1 cellular context compared by ENCODE assay signal in genomic region chr19:11380653-11381534, GRCh38.
TF ChIP-seq lines count a peak whose summit lies in the region.

No MANE protein-coding gene starts in this region.

TF ChIP-seq in HepG2, 621 proteins besides CTCF, POLR2A, EP300 and RAD21 (continued from another document and continues in another):
- TF ChIP-seq KIAA2018 (CRISPR knock-in tag; IDR thresholded peaks at IDR 0.05; ENCODE audit: borderline replicate concordance) (no peak), RFXAP (CRISPR knock-in tag; IDR thresholded peaks at IDR 0.05; ENCODE audit: borderline replicate concordance) (no peak), SIN3B (IDR thresholded peaks at IDR 0.05; ENCODE audit: low read length) (peak; percentile 88), MIER3 (CRISPR knock-in tag; IDR thresholded peaks at IDR 0.05; ENCODE audit: borderline replicate concordance) (0 out of 2 replicates have a peak, but pooled peaks have one; percentile 33), NFATC3 (CRISPR knock-in tag; IDR thresholded peaks at IDR 0.05) (no peak), SETDB1 (CRISPR knock-in tag; IDR thresholded peaks at IDR 0.05; ENCODE audit: borderline replicate concordance) (no peak), ZNF280B (CRISPR knock-in tag; IDR thresholded peaks at IDR 0.05; ENCODE audit: borderline replicate concordance) (peak; percentile 80; the same call in 1 of the 2 replicates), CSRNP1 (CRISPR knock-in tag; IDR thresholded peaks at IDR 0.05) (peak; percentile 81), ZBTB10 (CRISPR knock-in tag; IDR thresholded peaks at IDR 0.05; ENCODE audit: borderline replicate concordance) (no peak), ZBTB7A (CRISPR knock-in tag; IDR thresholded peaks at IDR 0.05) (peak; percentile 77; the same call in 1 of the 2 replicates), KDM5A (IDR thresholded peaks at IDR 0.05; ENCODE audit: borderline replicate concordance, low read length) (no peak; the same call in 1 of the 2 replicates), ZFP1 (CRISPR knock-in tag; IDR thresholded peaks at IDR 0.05) (0 out of 2 replicates have a peak, but pooled peaks have one; percentile 65), ZNF275 (CRISPR knock-in tag; IDR thresholded peaks at IDR 0.05; ENCODE audit: borderline replicate concordance) (no peak), NFE2L2 (IDR thresholded peaks at IDR 0.05; ENCODE audit: low read length) (no peak), SRY (CRISPR knock-in tag; IDR thresholded peaks at IDR 0.05) (peak; percentile 91; the same call in 1 of the 2 replicates), ZNF629 (CRISPR knock-in tag; conservative IDR thresholded peaks at IDR 0.05) (peak; percentile 32; the same call in 1 of the 2 replicates), SAP130 (CRISPR knock-in tag; IDR thresholded peaks at IDR 0.05; ENCODE audit: low read depth) (peak; percentile 90), ZZZ3 (CRISPR knock-in tag; IDR thresholded peaks at IDR 0.05; ENCODE audit: borderline replicate concordance) (no peak), HOXA5 (CRISPR knock-in tag; IDR thresholded peaks at IDR 0.05) (peak; percentile 43; the same call in 1 of the 2 replicates), MLX (CRISPR knock-in tag; IDR thresholded peaks at IDR 0.05) (no peak), TRIM24 (CRISPR knock-in tag; IDR thresholded peaks at IDR 0.05) (no peak), SMYD3 (CRISPR knock-in tag; IDR thresholded peaks at IDR 0.05) (0 out of 2 replicates have a peak, but pooled peaks have one; percentile 82)
- TF ChIP-seq, protein P1, sequence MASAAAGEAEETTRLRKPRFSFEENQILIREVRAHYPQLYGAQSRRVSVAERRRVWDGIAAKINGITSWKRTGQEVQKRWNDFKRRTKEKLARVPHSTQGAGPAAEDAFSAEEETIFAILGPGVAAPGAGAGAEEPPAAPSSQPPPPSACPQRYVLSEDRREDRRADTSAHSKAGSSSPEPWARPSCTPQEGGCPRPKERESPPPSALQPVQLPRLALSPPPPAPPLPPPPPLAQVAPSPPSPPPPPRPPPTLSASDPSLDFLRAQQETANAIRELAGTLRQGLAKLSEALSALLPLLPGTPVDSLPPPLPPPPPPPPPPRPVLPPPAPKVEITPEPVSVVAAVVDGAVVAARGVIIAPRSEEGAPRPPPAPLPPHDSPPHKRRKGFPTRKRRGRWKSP (CRISPR knock-in tag; IDR thresholded peaks at IDR 0.05) = peak; percentile 72
- TF ChIP-seq, protein P2, sequence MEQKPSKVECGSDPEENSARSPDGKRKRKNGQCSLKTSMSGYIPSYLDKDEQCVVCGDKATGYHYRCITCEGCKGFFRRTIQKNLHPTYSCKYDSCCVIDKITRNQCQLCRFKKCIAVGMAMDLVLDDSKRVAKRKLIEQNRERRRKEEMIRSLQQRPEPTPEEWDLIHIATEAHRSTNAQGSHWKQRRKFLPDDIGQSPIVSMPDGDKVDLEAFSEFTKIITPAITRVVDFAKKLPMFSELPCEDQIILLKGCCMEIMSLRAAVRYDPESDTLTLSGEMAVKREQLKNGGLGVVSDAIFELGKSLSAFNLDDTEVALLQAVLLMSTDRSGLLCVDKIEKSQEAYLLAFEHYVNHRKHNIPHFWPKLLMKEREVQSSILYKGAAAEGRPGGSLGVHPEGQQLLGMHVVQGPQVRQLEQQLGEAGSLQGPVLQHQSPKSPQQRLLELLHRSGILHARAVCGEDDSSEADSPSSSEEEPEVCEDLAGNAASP (CRISPR knock-in tag; IDR thresholded peaks at IDR 0.05; ENCODE audit: borderline replicate concordance) = peak; percentile 63
- TF ChIP-seq, protein P3, sequence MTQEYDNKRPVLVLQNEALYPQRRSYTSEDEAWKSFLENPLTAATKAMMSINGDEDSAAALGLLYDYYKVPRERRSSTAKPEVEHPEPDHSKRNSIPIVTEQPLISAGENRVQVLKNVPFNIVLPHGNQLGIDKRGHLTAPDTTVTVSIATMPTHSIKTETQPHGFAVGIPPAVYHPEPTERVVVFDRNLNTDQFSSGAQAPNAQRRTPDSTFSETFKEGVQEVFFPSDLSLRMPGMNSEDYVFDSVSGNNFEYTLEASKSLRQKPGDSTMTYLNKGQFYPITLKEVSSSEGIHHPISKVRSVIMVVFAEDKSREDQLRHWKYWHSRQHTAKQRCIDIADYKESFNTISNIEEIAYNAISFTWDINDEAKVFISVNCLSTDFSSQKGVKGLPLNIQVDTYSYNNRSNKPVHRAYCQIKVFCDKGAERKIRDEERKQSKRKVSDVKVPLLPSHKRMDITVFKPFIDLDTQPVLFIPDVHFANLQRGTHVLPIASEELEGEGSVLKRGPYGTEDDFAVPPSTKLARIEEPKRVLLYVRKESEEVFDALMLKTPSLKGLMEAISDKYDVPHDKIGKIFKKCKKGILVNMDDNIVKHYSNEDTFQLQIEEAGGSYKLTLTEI (CRISPR knock-in tag; conservative IDR thresholded peaks at IDR 0.05) = no peak
- TF ChIP-seq, protein P4, sequence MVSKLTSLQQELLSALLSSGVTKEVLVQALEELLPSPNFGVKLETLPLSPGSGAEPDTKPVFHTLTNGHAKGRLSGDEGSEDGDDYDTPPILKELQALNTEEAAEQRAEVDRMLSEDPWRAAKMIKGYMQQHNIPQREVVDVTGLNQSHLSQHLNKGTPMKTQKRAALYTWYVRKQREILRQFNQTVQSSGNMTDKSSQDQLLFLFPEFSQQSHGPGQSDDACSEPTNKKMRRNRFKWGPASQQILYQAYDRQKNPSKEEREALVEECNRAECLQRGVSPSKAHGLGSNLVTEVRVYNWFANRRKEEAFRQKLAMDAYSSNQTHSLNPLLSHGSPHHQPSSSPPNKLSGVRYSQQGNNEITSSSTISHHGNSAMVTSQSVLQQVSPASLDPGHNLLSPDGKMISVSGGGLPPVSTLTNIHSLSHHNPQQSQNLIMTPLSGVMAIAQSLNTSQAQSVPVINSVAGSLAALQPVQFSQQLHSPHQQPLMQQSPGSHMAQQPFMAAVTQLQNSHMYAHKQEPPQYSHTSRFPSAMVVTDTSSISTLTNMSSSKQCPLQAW (CRISPR knock-in tag; IDR thresholded peaks at IDR 0.05) = peak; percentile 93
- TF ChIP-seq, protein P5, sequence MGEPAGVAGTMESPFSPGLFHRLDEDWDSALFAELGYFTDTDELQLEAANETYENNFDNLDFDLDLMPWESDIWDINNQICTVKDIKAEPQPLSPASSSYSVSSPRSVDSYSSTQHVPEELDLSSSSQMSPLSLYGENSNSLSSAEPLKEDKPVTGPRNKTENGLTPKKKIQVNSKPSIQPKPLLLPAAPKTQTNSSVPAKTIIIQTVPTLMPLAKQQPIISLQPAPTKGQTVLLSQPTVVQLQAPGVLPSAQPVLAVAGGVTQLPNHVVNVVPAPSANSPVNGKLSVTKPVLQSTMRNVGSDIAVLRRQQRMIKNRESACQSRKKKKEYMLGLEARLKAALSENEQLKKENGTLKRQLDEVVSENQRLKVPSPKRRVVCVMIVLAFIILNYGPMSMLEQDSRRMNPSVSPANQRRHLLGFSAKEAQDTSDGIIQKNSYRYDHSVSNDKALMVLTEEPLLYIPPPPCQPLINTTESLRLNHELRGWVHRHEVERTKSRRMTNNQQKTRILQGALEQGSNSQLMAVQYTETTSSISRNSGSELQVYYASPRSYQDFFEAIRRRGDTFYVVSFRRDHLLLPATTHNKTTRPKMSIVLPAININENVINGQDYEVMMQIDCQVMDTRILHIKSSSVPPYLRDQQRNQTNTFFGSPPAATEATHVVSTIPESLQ (CRISPR knock-in tag; conservative IDR thresholded peaks at IDR 0.05) = peak; percentile 38; the same call in 1 of the 2 replicates
